Comparison of ENCODE assay signal across 16 cellular contexts in genomic region chr15:70126382-70126781, GRCh38. TPM values are rescaled to one million over a fixed set of nuclear protein-coding genes. Genes with fewer than 3 reads are reported as not detected.
DNase-seq lines count a peak whose midpoint lies in the region; ATAC-seq and TF ChIP-seq lines count a peak whose summit lies in the region.
"Had no signal": no experiment of that assay in that cellular context is flagged by ENCODE, and none has a peak within 500 bp of the region (broad histone marks: within the 10 kb centered on the region; RNA-seq: fewer than 3 reads in every experiment).

No MANE protein-coding gene starts in this region.

- H3K27me3 Mint-ChIP-seq in activated T-helper 2 cell treated with anti-CD3 and anti-CD28 coated beads, Interferon-gamma antibody, Interleukin-2, Interleukin-4, amounts not matched to agents 10 μg/mL and 5 μg/mL and 100 μg/mL, durations not matched to agents 14 hours and 24 hours and 36 hours (ENCODE audit: low read depth): peaks cover 29% of the 10 kb centered on the region
- H3K27me3 Mint-ChIP-seq: CD4-positive, alpha-beta T cell had no signal

- no peak overlapping the region for H3K4me3 ChIP-seq in BLaER1 treated with 17β-estradiol and CSF1 and Interleukin-3, amounts not matched to agents 10 nM and 100 nM
- H3K4me3 ChIP-seq in OCI-LY3 (ENCODE audit: low read length) (peak overlapping the region; percentile 50; the same call in 1 of the 2 replicates), Peyer's patch (no peak overlapping the region)
- H3K4me3 ChIP-seq: GM23338 had no signal

- H3K9ac ChIP-seq in BLaER1 treated with 17β-estradiol and CSF1 and Interleukin-3, amounts not matched to agents 10 nM and 100 nM: no peak overlapping the region
- peak overlapping the region; percentile 69 for H3K9ac ChIP-seq in OCI-LY3 (ENCODE audit: low read length)

- no peaks in the 10 kb centered on the region for H3K4me1 Mint-ChIP-seq in activated T-helper 2 cell treated with anti-CD3 and anti-CD28 coated beads, Interferon-gamma antibody, Interleukin-2, Interleukin-4, amounts not matched to agents 10 μg/mL and 5 μg/mL and 100 μg/mL, durations not matched to agents 14 hours and 24 hours and 36 hours (ENCODE audit: low read depth)
- H3K4me1 Mint-ChIP-seq: GM23338, H9 had no signal

- DNase-seq in omental fat pad (ENCODE audit: low spot score) (peak; percentile 3), Peyer's patch (no peak), A172 (ENCODE audit: low spot score) (no peak)
- no peak for DNase-seq in activated CD4-positive, alpha-beta T cell treated with anti-CD3 and anti-CD28 coated beads, Interleukin-2, amount 50 U/mL, for 1 hour
- no peak for DNase-seq in activated T-helper 2 cell treated with anti-CD3 and anti-CD28 coated beads, Interferon-gamma antibody, Interleukin-2, Interleukin-4, amounts not matched to agents 10 μg/mL and 5 μg/mL and 100 μg/mL, durations not matched to agents 14 hours and 24 hours and 36 hours (ENCODE audit: low spot score)
- DNase-seq: 8988T; CD4-positive, alpha-beta T cell; CD8-positive, alpha-beta memory T cell; DMS53; GF-D8; H9 had no signal

- H3K36me3 Mint-ChIP-seq in activated T-helper 2 cell treated with anti-CD3 and anti-CD28 coated beads, Interferon-gamma antibody, Interleukin-2, Interleukin-4, amounts not matched to agents 10 μg/mL and 5 μg/mL and 100 μg/mL, durations not matched to agents 14 hours and 24 hours and 36 hours (ENCODE audit: low read depth): no peaks in the 10 kb centered on the region

- ATAC-seq in omental fat pad (ENCODE audit: low FRiP score): no peak
- ATAC-seq: GM23338, HCT116 had no signal

- TF ChIP-seq CTCF in OCI-LY3 (IDR thresholded peaks at IDR 0.05; ENCODE audit: low read depth, low read length): no peak
- no peak for TF ChIP-seq CTCF in omental fat pad (IDR thresholded peaks at IDR 0.05)
- no peak for TF ChIP-seq CTCF in Peyer's patch (IDR thresholded peaks at IDR 0.05)

- peaks cover 0 to 11% (median 0%) of the 10 kb centered on the region in 11 experiments; a peak in 3 of 22 replicates for H4K20me1 ChIP-seq in BLaER1 treated with 17β-estradiol and CSF1 and Interleukin-3, amounts not matched to agents 10 nM and 100 nM
- no peaks in the 10 kb centered on the region for H4K20me1 ChIP-seq in OCI-LY3 (ENCODE audit: insufficient read depth, low read length)

- no peak overlapping the region for H3K27ac Mint-ChIP-seq in activated T-helper 2 cell treated with anti-CD3 and anti-CD28 coated beads, Interferon-gamma antibody, Interleukin-2, Interleukin-4, amounts not matched to agents 10 μg/mL and 5 μg/mL and 100 μg/mL, durations not matched to agents 14 hours and 24 hours and 36 hours
- H3K27ac Mint-ChIP-seq: CD4-positive, alpha-beta T cell; CD8-positive, alpha-beta memory T cell; GM23338; H9 had no signal

- H3K27ac ChIP-seq in BLaER1 treated with 17β-estradiol and CSF1 and Interleukin-3, amounts not matched to agents 10 nM and 100 nM: no peak overlapping the region
- H3K27ac ChIP-seq in OCI-LY3 (ENCODE audit: low read length) (peak overlapping the region; percentile 95), Peyer's patch (no peak overlapping the region)

- H3K79me2 ChIP-seq in OCI-LY3 (ENCODE audit: low read length): no peaks in the 10 kb centered on the region

- intact Hi-C loops in activated T-helper 2 cell treated with anti-CD3 and anti-CD28 coated beads, Interferon-gamma antibody, Interleukin-2, Interleukin-4, amounts not matched to agents 10 μg/mL and 5 μg/mL and 100 μg/mL, durations not matched to agents 14 hours and 24 hours and 36 hours (cut with micrococcal nuclease): no loop called here

- H3K4me2 ChIP-seq in BLaER1 treated with 17β-estradiol and CSF1 and Interleukin-3, amounts not matched to agents 10 nM and 100 nM: peak overlapping the region in 8 of 11 experiments; percentile 25 to 65 (median 56); a peak in 17 of 22 replicates
- H3K4me2 ChIP-seq in OCI-LY3 (ENCODE audit: low read length): peak overlapping the region; percentile 79
- H3K4me2 ChIP-seq: GM23338 had no signal

- H3K9me3 Mint-ChIP-seq in activated T-helper 2 cell treated with anti-CD3 and anti-CD28 coated beads, Interferon-gamma antibody, Interleukin-2, Interleukin-4, amounts not matched to agents 10 μg/mL and 5 μg/mL and 100 μg/mL, durations not matched to agents 14 hours and 24 hours and 36 hours: no peaks in the 10 kb centered on the region
- H3K9me3 Mint-ChIP-seq: CD4-positive, alpha-beta T cell; CD8-positive, alpha-beta memory T cell; GM23338; H9 had no signal

- H3K4me3 Mint-ChIP-seq in activated T-helper 2 cell treated with anti-CD3 and anti-CD28 coated beads, Interferon-gamma antibody, Interleukin-2, Interleukin-4, amounts not matched to agents 10 μg/mL and 5 μg/mL and 100 μg/mL, durations not matched to agents 14 hours and 24 hours and 36 hours (ENCODE audit: low read depth): no peak overlapping the region
- H3K4me3 Mint-ChIP-seq: CD14-positive monocyte; CD4-positive, alpha-beta T cell; CD8-positive, alpha-beta memory T cell; GM23338; H9 had no signal

- no peaks in the 10 kb centered on the region for H3K9me3 ChIP-seq in BLaER1 treated with 17β-estradiol and CSF1 and Interleukin-3, amounts not matched to agents 10 nM and 100 nM (replicated peaks in 1 of 11)
- H3K9me3 ChIP-seq in OCI-LY3 (ENCODE audit: insufficient read depth, low read length) (no peaks in the 10 kb centered on the region), Peyer's patch (no peaks in the 10 kb centered on the region)

- no peak overlapping the region for H2AFZ ChIP-seq in OCI-LY3 (ENCODE audit: low read depth, low read length)
- H2AFZ ChIP-seq: GM23338 had no signal

- TF ChIP-seq POLR2A in Peyer's patch (IDR thresholded peaks at IDR 0.05): no peak

- no peaks in the 10 kb centered on the region for H3K36me3 ChIP-seq in BLaER1 treated with 17β-estradiol and CSF1 and Interleukin-3, amounts not matched to agents 10 nM and 100 nM
- H3K36me3 ChIP-seq in OCI-LY3 (replicated peaks; ENCODE audit: low read depth, low read length) (no peaks in the 10 kb centered on the region), Peyer's patch (no peaks in the 10 kb centered on the region)

- H3K27me3 ChIP-seq in BLaER1 treated with 17β-estradiol and CSF1 and Interleukin-3, amounts not matched to agents 10 nM and 100 nM: peaks cover 0 to 45% (median 18%) of the 10 kb centered on the region in 11 experiments; a peak in 17 of 22 replicates
- H3K27me3 ChIP-seq in OCI-LY3 (ENCODE audit: low read depth, low read length) (no peaks in the 10 kb centered on the region), Peyer's patch (no peaks in the 10 kb centered on the region)

- peaks cover 0 to 32% (median 27%) of the 10 kb centered on the region in 10 experiments; a peak in 14 of 20 replicates for H3K4me1 ChIP-seq in BLaER1 treated with 17β-estradiol and CSF1 and Interleukin-3, amounts not matched to agents 10 nM and 100 nM
- peaks cover 81% of the 10 kb centered on the region for H3K4me1 ChIP-seq in OCI-LY3 (ENCODE audit: low read length)
- H3K4me1 ChIP-seq in Peyer's patch: peaks cover 0 to 16% (median 3%) of the 10 kb centered on the region in 4 donors

RNA-seq across cellular contexts. Expression of gene TLE3, which starts 28.7 kb away (rescaled TPM):
- total RNA-seq in omental fat pad: 100 to 1,000 TPM in 2 of 4 donors, 10 to 100 TPM in 2; 44.0 to 159 (median 78.8) TPM
- 94.6 and 102 TPM in 2 replicates for total RNA-seq in activated T-helper 2 cell treated with anti-CD3 and anti-CD28 coated beads, Interferon-gamma antibody, Interleukin-2, Interleukin-4, amounts not matched to agents 10 μg/mL and 5 μg/mL and 100 μg/mL, durations not matched to agents 14 hours and 24 hours and 36 hours
- total RNA-seq in Peyer's patch: 100 to 1,000 TPM; 130 to 176 (median 140) TPM
- total RNA-seq in A172 (2014; rRNA removed; shearing (Covaris generic)): 0.10 and 0.59 TPM in 2 replicates

Comparison
In these comparisons a context has a peak if more than half of its experiments do, and no peak if none do; other contexts are left out.
1. RNA of gene TLE3, which starts 28.7 kb away (total RNA-seq): 130 to 176 TPM in Peyer's patch, 44.0 to 159 TPM in omental fat pad and 94.6 to 102 TPM in activated T-helper 2 cell treated with anti-CD3 and anti-CD28 coated beads, Interferon-gamma antibody, Interleukin-2, Interleukin-4, amounts not matched to agents 10 μg/mL and 5 μg/mL and 100 μg/mL, durations not matched to agents 14 hours and 24 hours and 36 hours; 0.10 to 0.59 TPM in A172; every median in the first group is over 10 times any median in the second.